Comparison of ENCODE assay signal across 10 cellular contexts in genomic region chr6:129644567-129645015, GRCh38.
DNase-seq lines count a peak whose midpoint lies in the region; ATAC-seq and TF ChIP-seq lines count a peak whose summit lies in the region.
"Had no signal": no experiment of that assay in that cellular context is flagged by ENCODE, and none has a peak within 500 bp of the region (broad histone marks: within the 10 kb centered on the region; RNA-seq: fewer than 3 reads in every experiment).

No MANE protein-coding gene starts in this region.

- WGBS in heart right ventricle, 2 donors: 38 to 55% methylated on average over 1 of the region's 1 CpG

- no peak for TF ChIP-seq POLR2A in uterus (IDR thresholded peaks at IDR 0.05)

- TF ChIP-seq CTCF in heart right ventricle (IDR thresholded peaks at IDR 0.05) (no peak), brain (conservative IDR thresholded peaks at IDR 0.05) (no peak), uterus (IDR thresholded peaks at IDR 0.05) (no peak), GM10248 (IDR thresholded peaks at IDR 0.05; ENCODE audit: control extremely low read depth, extremely low read depth, low read depth, missing control alignments) (no peak), glutamatergic neuron (IDR thresholded peaks at IDR 0.05; ENCODE audit: partially characterized antibody, unreplicated experiment) (no peak)

- H3K9me3 ChIP-seq in heart right ventricle (no peaks in the 10 kb centered on the region), uterus (no peaks in the 10 kb centered on the region)

- POLR2A ChIA-PET in GM10248 (lab: Yijun Ruan, JAX): no interaction called here

- H3K4me1 ChIP-seq in heart right ventricle (peaks cover 0 to 48% (median 34%) of the 10 kb centered on the region in 9 donors), uterus (peaks cover 3 to 6% of the 10 kb centered on the region in 2 donors)

- H3K9me3 Mint-ChIP-seq in brain (no peaks in the 10 kb centered on the region), glutamatergic neuron (ENCODE audit: unreplicated experiment) (no peaks in the 10 kb centered on the region)
- H3K9me3 Mint-ChIP-seq: central memory CD8-positive, alpha-beta T cell had no signal

- H3K27me3 Mint-ChIP-seq in brain: no peaks in the 10 kb centered on the region
- H3K27me3 Mint-ChIP-seq in glutamatergic neuron (ENCODE audit: unreplicated experiment): no peaks in the 10 kb centered on the region
- H3K27me3 Mint-ChIP-seq: central memory CD8-positive, alpha-beta T cell had no signal

- CTCF ChIA-PET in GM10248 (lab: Yijun Ruan, JAX): interaction anchor here (1.1 to 7.8 kb wide), 8 partner anchors 8 to 377 kb away, joined by 3 to 45 read pairs (median 4); no protein-coding TSS in a partner anchor

- DNase-seq in heart right ventricle (no peak), left ventricle myocardium superior (no peak), kidney tubule cell (ENCODE audit: low spot score) (peak; percentile 23), uterus (no peak), GM10248 (ENCODE audit: extremely low spot score) (no peak), glutamatergic neuron (no peak)
- DNase-seq: activated CD8-positive, alpha-beta memory T cell treated with anti-CD3 and anti-CD28 coated beads, Interleukin-2, amount 50 U/mL, for 4 hours had no signal

- H3K4me3 Mint-ChIP-seq in brain (peak overlapping the region in 2 of 5 experiments; percentile 23 to 36), glutamatergic neuron (ENCODE audit: unreplicated experiment) (no peak overlapping the region)
- H3K4me3 Mint-ChIP-seq: central memory CD8-positive, alpha-beta T cell had no signal

- peaks cover 0 to 17% (median 0%) of the 10 kb centered on the region in 9 donors for H3K36me3 ChIP-seq in heart right ventricle
- H3K36me3 ChIP-seq in uterus: no peaks in the 10 kb centered on the region

- peak in 1 of 8 donors; percentile 31 for ATAC-seq in heart right ventricle
- no peak for ATAC-seq in left ventricle myocardium superior
- no peak for ATAC-seq in GM21825 (IDR thresholded peaks at IDR 0.05; ENCODE audit: unreplicated experiment)

- H3K27me3 ChIP-seq in heart right ventricle: no peaks in the 10 kb centered on the region
- H3K27me3 ChIP-seq in uterus: no peaks in the 10 kb centered on the region

- H3K36me3 Mint-ChIP-seq in brain (no peaks in the 10 kb centered on the region), glutamatergic neuron (ENCODE audit: unreplicated experiment) (no peaks in the 10 kb centered on the region)

- peaks cover 56% of the 10 kb centered on the region for H3K4me1 Mint-ChIP-seq in brain
- peaks cover 9% of the 10 kb centered on the region for H3K4me1 Mint-ChIP-seq in glutamatergic neuron (ENCODE audit: low read depth, unreplicated experiment)
- H3K4me1 Mint-ChIP-seq: central memory CD8-positive, alpha-beta T cell had no signal

- intact Hi-C loops in heart right ventricle (cut with DNase I): loop anchor here in 2 of 10 donors (2.0 to 10.0 kb wide), 2 partner anchors 60 to 66 kb away; partner anchors contain the start of gene ARHGAP18 (in 1 of the 2)
- intact Hi-C loops in left ventricle myocardium superior (cut with micrococcal nuclease): no loop called here
- intact Hi-C loops in uterus (cut with DNase I; ENCODE audit: low total_unique reads): no loop called here

- H3K27ac ChIP-seq in heart right ventricle: peak overlapping the region in 8 of 10 donors; percentile 1 to 75 (median 62)
- peak overlapping the region; percentile 29 to 77 for H3K27ac ChIP-seq in uterus

- peak overlapping the region in 4 of 5 experiments; percentile 20 to 78 (median 53) for H3K27ac Mint-ChIP-seq in brain
- H3K27ac Mint-ChIP-seq in glutamatergic neuron (ENCODE audit: unreplicated experiment): no peak overlapping the region

- no peak overlapping the region for H3K4me3 ChIP-seq in heart right ventricle
- H3K4me3 ChIP-seq in uterus: no peak overlapping the region
